In genomic region chr1:34885405-34886247, GRCh38 we compare ENCODE assay signal across 8 cellular contexts. TPM values are rescaled to one million over a fixed set of nuclear protein-coding genes. Genes with fewer than 3 reads are reported as not detected.
DNase-seq lines count a peak whose midpoint lies in the region; ATAC-seq, FAIRE-seq and TF ChIP-seq lines count a peak whose summit lies in the region.

No MANE protein-coding gene starts in this region.

- H3K4me3 ChIP-seq in endothelial cell of umbilical vein (replicated peaks in 1 of 3; ENCODE audit: insufficient read depth in 1 of 3, low read depth in 1 of 3, low read length in 3 of 3) (peak overlapping the region; percentile 15 to 31 (median 30)), neuronal stem cell (ENCODE audit: low read length in 2 of 2) (peak overlapping the region; percentile 30 to 73), upper lobe of right lung (peak overlapping the region; percentile 29)

- peak overlapping the region; percentile 91 for H3K23ac ChIP-seq in neuronal stem cell (ENCODE audit: low read depth, low read length, poor library complexity)

- peak; percentile 82 for ATAC-seq in upper lobe of right lung
- ATAC-seq in HG03095 (IDR thresholded peaks at IDR 0.05; ENCODE audit: unreplicated experiment) = no peak

- dilution Hi-C loops in endothelial cell of umbilical vein (cut with MboI; ENCODE audit: extremely low pct_ligation_motif_present, low sequenced_read_pairs) = no loop called here

- H2AFZ ChIP-seq in endothelial cell of umbilical vein (ENCODE audit: low read depth, low read length) = peak overlapping the region; percentile 95
- peak overlapping the region; percentile 79 for H2AFZ ChIP-seq in neuronal stem cell (ENCODE audit: low read length)

- no peaks in the 10 kb centered on the region for H3K9me1 ChIP-seq in endothelial cell of umbilical vein (replicated peaks; ENCODE audit: control insufficient read depth, extremely low read depth, insufficient read depth, low read length)

- H3K27ac ChIP-seq in endothelial cell of umbilical vein (ENCODE audit: insufficient read depth, low read depth, low read length) (no peak overlapping the region), neuronal stem cell (replicated peaks; ENCODE audit: low read length) (no peak overlapping the region), upper lobe of right lung (no peak overlapping the region)

- H3K36me3 ChIP-seq in endothelial cell of umbilical vein (ENCODE audit: control insufficient read depth in 2 of 2, extremely low read depth in 1 of 2, insufficient read depth in 2 of 2, low read length in 2 of 2) (no peaks in the 10 kb centered on the region), neuronal stem cell (replicated peaks in 1 of 2; ENCODE audit: control insufficient read depth in 2 of 2, insufficient read depth in 2 of 2, low read length in 2 of 2) (no peaks in the 10 kb centered on the region), upper lobe of right lung (no peaks in the 10 kb centered on the region)

- H3K4ac ChIP-seq in neuronal stem cell (ENCODE audit: low read length) = no peak overlapping the region

- WGBS in neuronal stem cell (ENCODE audit: extremely low coverage in 2 of 2, insufficient read length in 2 of 2, insufficient replicate concordance in 1 of 2), 2 donors = no CpG with 5 or more reads among the region's 80 CpGs

- peak overlapping the region; percentile 24 for H2BK5ac ChIP-seq in neuronal stem cell (ENCODE audit: low read length)

- no peaks in the 10 kb centered on the region for H3K79me2 ChIP-seq in endothelial cell of umbilical vein (ENCODE audit: control insufficient read depth, insufficient read depth, low read length)

- TF ChIP-seq CTCF in endothelial cell of umbilical vein (IDR thresholded peaks at IDR 0.05; ENCODE audit: extremely low read depth in 1 of 2, insufficient read depth in 1 of 2, low read depth in 1 of 2, low read length in 2 of 2) = no peak
- no peak for TF ChIP-seq CTCF in upper lobe of right lung (IDR thresholded peaks at IDR 0.05)

- H3K4me2 ChIP-seq in endothelial cell of umbilical vein (ENCODE audit: insufficient read depth, low read length) = peak overlapping the region; percentile 62
- peak overlapping the region; percentile 81 for H3K4me2 ChIP-seq in neuronal stem cell (ENCODE audit: insufficient read depth, low read length, poor library complexity, severe bottlenecking)

- H3K14ac ChIP-seq in neuronal stem cell (ENCODE audit: low read length) = peak overlapping the region; percentile 38

- H2BK120ac ChIP-seq in neuronal stem cell (ENCODE audit: low read depth, low read length) = no peak overlapping the region

- H3K9me3 ChIP-seq in endothelial cell of umbilical vein (replicated peaks; ENCODE audit: control insufficient read depth, insufficient read depth, low read length) (no peaks in the 10 kb centered on the region), neuronal stem cell (replicated peaks in 1 of 2; ENCODE audit: control insufficient read depth in 2 of 2, insufficient read depth in 1 of 2, low read depth in 1 of 2, low read length in 2 of 2) (peaks cover 0 to 3% of the 10 kb centered on the region in 2 donors), upper lobe of right lung (no peaks in the 10 kb centered on the region)

- H3K27me3 ChIP-seq in endothelial cell of umbilical vein (ENCODE audit: control insufficient read depth in 2 of 2, insufficient read depth in 2 of 2, low read length in 2 of 2) (peaks cover 24 to 25% of the 10 kb centered on the region in 2 experiments), neuronal stem cell (ENCODE audit: control insufficient read depth in 3 of 3, insufficient read depth in 3 of 3, low read depth in 1 of 3, low read length in 3 of 3) (peaks cover 13 to 32% (median 22%) of the 10 kb centered on the region in 3 experiments), upper lobe of right lung (peaks cover 45% of the 10 kb centered on the region)

- H4K8ac ChIP-seq in neuronal stem cell (ENCODE audit: low read depth, low read length) = peak overlapping the region; percentile 23

- intact Hi-C loops in endothelial cell of umbilical vein (cut with micrococcal nuclease) (no loop called here), upper lobe of right lung (cut with DNase I) (no loop called here)

- no peaks in the 10 kb centered on the region for H4K20me1 ChIP-seq in endothelial cell of umbilical vein (replicated peaks; ENCODE audit: control insufficient read depth, extremely low read depth, insufficient read depth, low read length)

- peak overlapping the region; percentile 76 for H3K18ac ChIP-seq in neuronal stem cell (ENCODE audit: low read length)

- H4K91ac ChIP-seq in neuronal stem cell (ENCODE audit: low read depth, low read length, poor library complexity) = no peak overlapping the region

- no TSS peak for BruUV-seq in endothelial cell of umbilical vein (replicated peaks; lab: Mats Ljungman, UMichigan)

- DNase-seq in ELR (ENCODE audit: low read depth) (peak; percentile 13), endothelial cell of umbilical vein (ENCODE audit: low read depth, low spot score) (peak; percentile 22), neuronal stem cell (ENCODE audit: low spot score) (peak; percentile 43), upper lobe of right lung (peak; percentile 70), NCI-H2029 (lab: John Stamatoyannopoulos, UW) (no peak), C1 segment of cervical spinal cord (lab: John Stamatoyannopoulos, UW) (no peak)
- peak; percentile 78 to 80 for DNase-seq in activated CD4-positive, alpha-beta T cell treated with anti-CD3 and anti-CD28 coated beads, Interleukin-2, amount 50 U/mL, for 48 hours

- peak overlapping the region; percentile 63 for H2AK5ac ChIP-seq in neuronal stem cell (ENCODE audit: low read depth, low read length)

- no peaks in the 10 kb centered on the region for H3K79me1 ChIP-seq in neuronal stem cell (ENCODE audit: low read depth, low read length)

- H3K4me1 ChIP-seq in endothelial cell of umbilical vein (ENCODE audit: control insufficient read depth, extremely low read depth, insufficient read depth, low read length) (peaks cover 3% of the 10 kb centered on the region), neuronal stem cell (ENCODE audit: control insufficient read depth in 2 of 2, insufficient read depth in 1 of 2, low read depth in 1 of 2, low read length in 2 of 2) (peaks cover 0 to 5% of the 10 kb centered on the region in 2 donors), upper lobe of right lung (peaks cover 5% of the 10 kb centered on the region)

- CTCF ChIA-PET in endothelial cell of umbilical vein (lab: Charles Lee) = interaction anchor here (0.6 to 4.2 kb wide), 3 partner anchors 8 to 143 kb away, joined by 3 to 20 read pairs (median 4); no protein-coding TSS in a partner anchor

- TF ChIP-seq POLR2A in endothelial cell of umbilical vein (IDR thresholded peaks at IDR 0.05; ENCODE audit: low read depth, low read length) = no peak

- no peak overlapping the region for H2BK15ac ChIP-seq in neuronal stem cell (ENCODE audit: low read length)

- no peak overlapping the region for H2BK12ac ChIP-seq in neuronal stem cell (ENCODE audit: low read length)

- FAIRE-seq in endothelial cell of umbilical vein (lab: Jason Lieb, UNC) = no peak

- no peak overlapping the region for H3K9ac ChIP-seq in endothelial cell of umbilical vein (replicated peaks; ENCODE audit: extremely low read depth, insufficient read depth, low read length)
- H3K9ac ChIP-seq in neuronal stem cell (ENCODE audit: low read depth, low read length, poor library complexity) = peak overlapping the region; percentile 77

- POLR2A ChIA-PET in endothelial cell of umbilical vein (lab: Charles Lee) = interaction anchor here (0.5 kb wide), 1 partner anchor 104 kb away, joined by 3 read pairs; no protein-coding TSS in a partner anchor

TF ChIP-seq in endothelial cell of umbilical vein, 7 proteins besides CTCF, POLR2A, EP300 and RAD21:
- TF ChIP-seq FOS (IDR thresholded peaks at IDR 0.05; ENCODE audit: borderline replicate concordance, insufficient read depth, low read length) = no peak
- TF ChIP-seq GATA2 (IDR thresholded peaks at IDR 0.05; ENCODE audit: insufficient read depth, insufficient read length, low read depth, low read length) = no peak
- TF ChIP-seq MAX (IDR thresholded peaks at IDR 0.05; ENCODE audit: insufficient read depth, insufficient read length) = no peak
- peak; percentile 80 for TF ChIP-seq EZH2 (IDR thresholded peaks at IDR 0.05; ENCODE audit: borderline replicate concordance, low read depth, low read length, severe bottlenecking)

RNA-seq across cellular contexts. Expression of gene SMIM12, which starts 26.1 kb away (rescaled TPM):
- total RNA-seq in endothelial cell of umbilical vein (54.7 and 66.2 TPM in 2 replicates), upper lobe of right lung (38.6 TPM)
- 85.9 TPM in 2 replicates for polyA plus RNA-seq in endothelial cell of umbilical vein
- 76.3 and 87.7 TPM in 2 replicates for polyA plus RNA-seq in endothelial cell of umbilical vein (2011; cell fraction: cytosol; rRNA removed)
- 37.8 and 40.8 TPM in 2 replicates for polyA plus RNA-seq in endothelial cell of umbilical vein (2011; cell fraction: nucleus; rRNA removed)
- 49.5 and 57.3 TPM in 2 replicates for polyA plus RNA-seq in endothelial cell of umbilical vein (2012)
- polyA minus RNA-seq in endothelial cell of umbilical vein = 47.4 and 52.7 TPM in 2 replicates
- 20.1 TPM for polyA minus RNA-seq in endothelial cell of umbilical vein (2011; cell fraction: cytosol; rRNA and poly(A)+ RNA removed)
- polyA minus RNA-seq in endothelial cell of umbilical vein (2011; cell fraction: nucleus; rRNA and poly(A)+ RNA removed) = 19.8 and 21.2 TPM in 2 replicates
- 15.2 TPM for polyA plus RNA-seq in neuronal stem cell (2013, experiment 1 of 2)
- 14.8 TPM for polyA plus RNA-seq in neuronal stem cell (2013, experiment 2 of 2)

RNA-seq across cellular contexts. Expression of gene DLGAP3, which starts 43.8 kb away (rescaled TPM):
- 0.12 and 0.20 TPM in 2 replicates for total RNA-seq in endothelial cell of umbilical vein
- polyA plus RNA-seq in endothelial cell of umbilical vein = 0.03 and 0.04 TPM in 2 replicates
- 0.03 TPM in 2 replicates for polyA plus RNA-seq in endothelial cell of umbilical vein (2011; cell fraction: cytosol; rRNA removed)
- 0.04 TPM in 1 of 2 replicates, not detected in the other for polyA plus RNA-seq in endothelial cell of umbilical vein (2011; cell fraction: nucleus; rRNA removed)
- polyA plus RNA-seq in endothelial cell of umbilical vein (2012) = not detected in 2 replicates
- 0.08 TPM in 1 of 2 replicates, not detected in the other for polyA minus RNA-seq in endothelial cell of umbilical vein
- polyA minus RNA-seq in endothelial cell of umbilical vein (2011; cell fraction: cytosol; rRNA and poly(A)+ RNA removed) = not detected
- 0.10 TPM in 1 of 2 replicates, not detected in the other for polyA minus RNA-seq in endothelial cell of umbilical vein (2011; cell fraction: nucleus; rRNA and poly(A)+ RNA removed)
- polyA plus RNA-seq in neuronal stem cell (2013, experiment 1 of 2) = 1.5 TPM
- 1.6 TPM for polyA plus RNA-seq in neuronal stem cell (2013, experiment 2 of 2)
- 0.35 TPM for total RNA-seq in upper lobe of right lung

Comparison
In these comparisons a context has a peak if more than half of its experiments do, and no peak if none do; other contexts are left out.
1. DNase-seq: peak in ELR (single experiment), activated CD4-positive, alpha-beta T cell treated with anti-CD3 and anti-CD28 coated beads, Interleukin-2, amount 50 U/mL, for 48 hours (2 of 2), endothelial cell of umbilical vein (single experiment), neuronal stem cell (single experiment) and upper lobe of right lung (single experiment); none in NCI-H2029 (single experiment) and C1 segment of cervical spinal cord (0 of 14).
2. Peak in every context shown above with its lines, with median percentiles within 50 percentile points of each other: H3K4me3 ChIP-seq.